Comparison of ENCODE assay signal across 11 cellular contexts in genomic region chr13:43159007-43159406, GRCh38.
DNase-seq lines count a peak whose midpoint lies in the region; ATAC-seq, FAIRE-seq and TF ChIP-seq lines count a peak whose summit lies in the region.
"Had no signal": no experiment of that assay in that cellular context is flagged by ENCODE, and none has a peak within 500 bp of the region (broad histone marks: within the 10 kb centered on the region; RNA-seq: fewer than 3 reads in every experiment).

No MANE protein-coding gene starts in this region.

- TF ChIP-seq CTCF in cardiac fibroblast (IDR thresholded peaks at IDR 0.05; ENCODE audit: low read depth, low read length) (peak; percentile 45), GM13976 (IDR thresholded peaks at IDR 0.05; ENCODE audit: borderline replicate concordance, control extremely low read depth, extremely low read depth, insufficient read depth, missing control alignments) (no peak)

- in situ Hi-C loops in GM13976 (cut with MboI; ENCODE audit: low sequenced_read_pairs, unreplicated experiment): no loop called here

- DNase-seq in DMS 273 (lab: John Stamatoyannopoulos, UW; ENCODE audit: unreplicated experiment) (peak; percentile 69), NCI-H1092 (lab: John Stamatoyannopoulos, UW) (peak; percentile 10), cardiac fibroblast (ENCODE audit: low read depth in 2 of 2) (peak; percentile 53 to 66), myocyte (ENCODE audit: low read depth) (peak; percentile 70), RCC 7860 (ENCODE audit: low spot score) (no peak), GM13976 (ENCODE audit: low spot score) (no peak)
- DNase-seq: effector CD4-positive, alpha-beta T cell; lower lobe of right lung; spleen had no signal

- FAIRE-seq in RCC 7860 (lab: Jason Lieb, UNC): no peak

- H3K4me3 ChIP-seq in cardiac fibroblast (replicated peaks in 1 of 2; ENCODE audit: low read depth in 2 of 2, low read length in 2 of 2): no peak overlapping the region
- H3K4me3 ChIP-seq: lower lobe of right lung, spleen had no signal

- ATAC-seq in GM21619 (IDR thresholded peaks at IDR 0.05; ENCODE audit: unreplicated experiment) (no peak), GM21528 (IDR thresholded peaks at IDR 0.05; ENCODE audit: low FRiP score, unreplicated experiment) (no peak)
- ATAC-seq: lower lobe of right lung had no signal

Comparison
In these comparisons a context has a peak if more than half of its experiments do, and no peak if none do; other contexts are left out.
1. DNase-seq: peak in DMS 273 (single experiment), NCI-H1092 (single experiment), cardiac fibroblast (2 of 2) and myocyte (single experiment); none in RCC 7860 (single experiment) and GM13976 (single experiment).